ENCODE assay signal across 8 cellular contexts in genomic region chr1:224623743-224624333, GRCh38. TPM values are rescaled to one million over a fixed set of nuclear protein-coding genes. Genes with fewer than 3 reads are reported as not detected.
A peak's percentile ranks its signal among the peaks of the same experiment; 100 is the strongest.
DNase-seq lines count a peak whose midpoint lies in the region; TF ChIP-seq lines count a peak whose summit lies in the region.

No MANE protein-coding gene starts in this region.

- DNase-seq in GM12865 (ENCODE audit: low read depth), result peak; percentile 67
- peak; percentile 80 for DNase-seq in HFF-Myc (ENCODE audit: extremely low read depth, low read depth)
- DNase-seq in NCI-H2107 (lab: John Stamatoyannopoulos, UW), result peak; percentile 58
- DNase-seq in activated CD8-positive, alpha-beta memory T cell treated with anti-CD3 and anti-CD28 coated beads for 24 hours, result peak; percentile 80
- DNase-seq in fibroblast of villous mesenchyme (ENCODE audit: low read depth), result peak; percentile 96
- DNase-seq in stimulated activated CD8-positive, alpha-beta memory T cell treated with anti-CD3 and anti-CD28 coated beads, Interleukin-4, amount 100 ng/mL, for 4 hours (ENCODE audit: low read depth in 2 of 2, low spot score in 1 of 2), result peak; percentile 34 to 58
- DNase-seq in NCI-H146 (lab: John Stamatoyannopoulos, UW), result no peak
- DNase-seq in DMS 273 (lab: John Stamatoyannopoulos, UW; ENCODE audit: unreplicated experiment), result no peak

- H3K4me3 ChIP-seq in GM12865 (ENCODE audit: low read depth, low read length) (no peak overlapping the region), HFF-Myc (replicated peaks; ENCODE audit: low read depth, low read length) (no peak overlapping the region), fibroblast of villous mesenchyme (ENCODE audit: low read depth, low read length) (no peak overlapping the region)

- TF ChIP-seq CTCF in GM12865 (IDR thresholded peaks at IDR 0.05; ENCODE audit: insufficient read depth, low read depth, low read length, missing control alignments), result no peak
- no peak for TF ChIP-seq CTCF in HFF-Myc (IDR thresholded peaks at IDR 0.05; ENCODE audit: low read depth, low read length, missing control alignments)
- no peak for TF ChIP-seq CTCF in fibroblast of villous mesenchyme (IDR thresholded peaks at IDR 0.05; ENCODE audit: insufficient read depth, low read depth, low read length)

RNA-seq across cellular contexts. Expression of gene CNIH3, which starts 7.7 kb away (rescaled TPM):
- total RNA-seq in fibroblast of villous mesenchyme, result 3.9 and 11.3 TPM in 2 replicates

Comparison
In these comparisons a context has a peak if more than half of its experiments do, and no peak if none do; other contexts are left out.
1. DNase-seq: peak in GM12865 (single experiment), HFF-Myc (single experiment), NCI-H2107 (single experiment), activated CD8-positive, alpha-beta memory T cell treated with anti-CD3 and anti-CD28 coated beads for 24 hours (single experiment), fibroblast of villous mesenchyme (single experiment) and stimulated activated CD8-positive, alpha-beta memory T cell treated with anti-CD3 and anti-CD28 coated beads, Interleukin-4, amount 100 ng/mL, for 4 hours (2 of 2); none in NCI-H146 (single experiment) and DMS 273 (single experiment).